In genomic region chr15:66151809-66152208, GRCh38 we compare ENCODE assay signal across 12 cellular contexts.
DNase-seq lines count a peak whose midpoint lies in the region; TF ChIP-seq lines count a peak whose summit lies in the region.
"Had no signal": no experiment of that assay in that cellular context is flagged by ENCODE, and none has a peak within 500 bp of the region (broad histone marks: within the 10 kb centered on the region; RNA-seq: fewer than 3 reads in every experiment).

No MANE protein-coding gene starts in this region.

- H3K4me3 ChIP-seq in OCI-LY3 (ENCODE audit: low read length) = no peak overlapping the region
- no peak overlapping the region for H3K4me3 ChIP-seq in mesendoderm (ENCODE audit: low read length)
- no peak overlapping the region for H3K4me3 ChIP-seq in uterus

- DNase-seq in DMS79 treated with DMSO at 0.1 percent for 48 hours (lab: John Stamatoyannopoulos, UW) (peak; percentile 18), NCI-H1694 (lab: John Stamatoyannopoulos, UW) (peak; percentile 95), mesendoderm (no peak), uterus (no peak), LoVo (ENCODE audit: low spot score) (no peak)
- no peak for DNase-seq in stimulated activated CD4-positive, alpha-beta T cell treated with anti-CD3 and anti-CD28 coated beads, Interleukin-15, amount 100 ng/mL, for 24 hours
- no peak for DNase-seq in activated naive CD4-positive, alpha-beta T cell treated with Interleukin-2 at 50 U/mL for 16 hours
- DNase-seq: activated naive CD8-positive, alpha-beta T cell treated with anti-CD3 and anti-CD28 coated beads, Interleukin-2, amount 50 U/mL, for 24 hours; dermis blood vessel endothelial cell; foreskin keratinocyte had no signal

- H2AFZ ChIP-seq in OCI-LY3 (ENCODE audit: low read depth, low read length) = no peak overlapping the region

- no peak overlapping the region for H2BK5ac ChIP-seq in mesendoderm (ENCODE audit: low read length)

- H3K27me3 ChIP-seq in OCI-LY3 (ENCODE audit: low read depth, low read length) = peaks cover 70% of the 10 kb centered on the region
- no peaks in the 10 kb centered on the region for H3K27me3 ChIP-seq in mesendoderm (ENCODE audit: insufficient read depth, low read length, poor library complexity)
- H3K27me3 ChIP-seq in uterus = no peaks in the 10 kb centered on the region

- H4K20me1 ChIP-seq in OCI-LY3 (ENCODE audit: insufficient read depth, low read length) = no peaks in the 10 kb centered on the region

- H3K56ac ChIP-seq in mesendoderm (ENCODE audit: low read length) = no peak overlapping the region

- H3K79me2 ChIP-seq in OCI-LY3 (ENCODE audit: low read length) (no peaks in the 10 kb centered on the region), mesendoderm (ENCODE audit: control insufficient read depth, insufficient read depth, low read length) (no peaks in the 10 kb centered on the region)

- no peak overlapping the region for H3K4me2 ChIP-seq in OCI-LY3 (ENCODE audit: low read length)
- H3K4me2 ChIP-seq in mesendoderm (ENCODE audit: low read length) = no peak overlapping the region

- H2BK120ac ChIP-seq in mesendoderm (ENCODE audit: low read depth, low read length) = no peak overlapping the region

- no peak overlapping the region for H3K9ac ChIP-seq in OCI-LY3 (ENCODE audit: low read length)
- H3K9ac ChIP-seq in mesendoderm (ENCODE audit: low read length) = no peak overlapping the region

- no peaks in the 10 kb centered on the region for H3K79me1 ChIP-seq in mesendoderm (ENCODE audit: low read length)

- intact Hi-C loops in uterus (cut with DNase I; ENCODE audit: low total_unique reads) = no loop called here

- H4K8ac ChIP-seq in mesendoderm (ENCODE audit: low read depth, low read length) = no peak overlapping the region

- H2BK15ac ChIP-seq in mesendoderm (replicated peaks; ENCODE audit: low read depth) = no peak overlapping the region

- no CpG with 5 or more reads among the region's 7 CpGs for WGBS in mesendoderm (ENCODE audit: extremely low coverage, insufficient coverage, low lambda C conversion rate)

- H3K27ac ChIP-seq in OCI-LY3 (ENCODE audit: low read length) (no peak overlapping the region), mesendoderm (ENCODE audit: low read depth, low read length) (no peak overlapping the region), uterus (no peak overlapping the region)
- H3K27ac ChIP-seq: C4-2B, foreskin keratinocyte had no signal

- H3K36me3 ChIP-seq in OCI-LY3 (replicated peaks; ENCODE audit: low read depth, low read length) = no peaks in the 10 kb centered on the region
- H3K36me3 ChIP-seq in mesendoderm (ENCODE audit: control insufficient read depth, insufficient read depth, low read length) = no peaks in the 10 kb centered on the region
- H3K36me3 ChIP-seq in uterus = no peaks in the 10 kb centered on the region

- H2AK5ac ChIP-seq in mesendoderm (ENCODE audit: low read length) = no peak overlapping the region

- no peak overlapping the region for H4K5ac ChIP-seq in mesendoderm (ENCODE audit: low read length)

- no peak overlapping the region for H3K4ac ChIP-seq in mesendoderm (ENCODE audit: low read depth, low read length)

- H3K4me1 ChIP-seq in OCI-LY3 (ENCODE audit: low read length) (no peaks in the 10 kb centered on the region), mesendoderm (ENCODE audit: control insufficient read depth, low read depth, low read length) (peaks cover 3% of the 10 kb centered on the region), uterus (no peaks in the 10 kb centered on the region)
- H3K4me1 ChIP-seq: foreskin keratinocyte had no signal

- TF ChIP-seq CTCF in OCI-LY3 (IDR thresholded peaks at IDR 0.05; ENCODE audit: low read depth, low read length) = peak; percentile 19; the same call in 1 of the 2 replicates
- TF ChIP-seq CTCF in uterus (IDR thresholded peaks at IDR 0.05) = no peak

- H3K9me3 ChIP-seq in OCI-LY3 (ENCODE audit: insufficient read depth, low read length) (peaks cover 12% of the 10 kb centered on the region; the same call in 1 of the 2 replicates), uterus (no peaks in the 10 kb centered on the region)

- no peak for TF ChIP-seq POLR2A in uterus (IDR thresholded peaks at IDR 0.05)

- peak overlapping the region; percentile 45 for H3K23ac ChIP-seq in mesendoderm (ENCODE audit: low read length)

- H3K18ac ChIP-seq in mesendoderm (ENCODE audit: low read length) = no peak overlapping the region

Comparison
In these comparisons a context has a peak if more than half of its experiments do, and no peak if none do; other contexts are left out.
1. DNase-seq: peak in DMS79 treated with DMSO at 0.1 percent for 48 hours (single experiment) and NCI-H1694 (single experiment); none in mesendoderm (single experiment), stimulated activated CD4-positive, alpha-beta T cell treated with anti-CD3 and anti-CD28 coated beads, Interleukin-15, amount 100 ng/mL, for 24 hours (single experiment), uterus (0 of 2), LoVo (single experiment) and activated naive CD4-positive, alpha-beta T cell treated with Interleukin-2 at 50 U/mL for 16 hours (single experiment).